Comparison of ENCODE assay signal across 10 cellular contexts in genomic region chr12:9943244-9943643, GRCh38. TPM values are rescaled to one million over a fixed set of nuclear protein-coding genes. Genes with fewer than 3 reads are reported as not detected.
A peak's percentile ranks its signal among the peaks of the same experiment; 100 is the strongest.
DNase-seq lines count a peak whose midpoint lies in the region; ATAC-seq lines count a peak whose summit lies in the region.
"Had no signal": no experiment of that assay in that cellular context is flagged by ENCODE, and none has a peak within 500 bp of the region (broad histone marks: within the 10 kb centered on the region; RNA-seq: fewer than 3 reads in every experiment).

No MANE protein-coding gene starts in this region.

- peaks cover 34% of the 10 kb centered on the region for H3K27me3 Mint-ChIP-seq in activated CD8-positive, alpha-beta memory T cell treated with anti-CD3 and anti-CD28 coated beads, Interleukin-2, amount 10 ng/mL, durations not matched to agents 7 days and 5 days
- H3K27me3 Mint-ChIP-seq in activated naive CD8-positive, alpha-beta T cell treated with anti-CD3 and anti-CD28 coated beads, Interleukin-2, amount 50 U/mL, for 24 hours: peaks cover 3% of the 10 kb centered on the region
- H3K27me3 Mint-ChIP-seq in stimulated activated naive B cell treated with anti-CD40 and anti-IgM and Interleukin-4, amounts not matched to agents 10 μg/mL and 1 μg/mL and 100 μg/mL, for 72 hours: peaks cover 0 to 8% of the 10 kb centered on the region in 2 donors

- H3K27ac Mint-ChIP-seq in activated CD8-positive, alpha-beta memory T cell treated with anti-CD3 and anti-CD28 coated beads, Interleukin-2, amount 10 ng/mL, durations not matched to agents 7 days and 5 days: no peak overlapping the region
- H3K27ac Mint-ChIP-seq in activated naive CD8-positive, alpha-beta T cell treated with anti-CD3 and anti-CD28 coated beads, Interleukin-2, amount 50 U/mL, for 24 hours: no peak overlapping the region
- no peak overlapping the region for H3K27ac Mint-ChIP-seq in stimulated activated naive B cell treated with anti-CD40 and anti-IgM and Interleukin-4, amounts not matched to agents 10 μg/mL and 1 μg/mL and 100 μg/mL, for 72 hours

- peak; percentile 55 for ATAC-seq in activated CD8-positive, alpha-beta memory T cell treated with anti-CD3 and anti-CD28 coated beads, Interleukin-2, amount 10 ng/mL, durations not matched to agents 7 days and 5 days
- ATAC-seq in activated naive CD8-positive, alpha-beta T cell treated with anti-CD3 and anti-CD28 coated beads, Interleukin-2, amount 50 U/mL, for 24 hours: peak; percentile 68
- ATAC-seq in stimulated activated naive B cell treated with anti-CD40 and anti-IgM and Interleukin-4, amounts not matched to agents 10 μg/mL and 1 μg/mL and 100 μg/mL, for 72 hours (replicated peaks): peak; percentile 65 to 77
- ATAC-seq in GM21723 (IDR thresholded peaks at IDR 0.05; ENCODE audit: unreplicated experiment): no peak
- ATAC-seq in GM18909 (IDR thresholded peaks at IDR 0.05; ENCODE audit: poor library complexity, unreplicated experiment): no peak

- H3K36me3 ChIP-seq in HAP-1 (replicated peaks): no peaks in the 10 kb centered on the region

- H3K9me3 Mint-ChIP-seq in activated CD8-positive, alpha-beta memory T cell treated with anti-CD3 and anti-CD28 coated beads, Interleukin-2, amount 10 ng/mL, durations not matched to agents 7 days and 5 days (ENCODE audit: low read depth): no peaks in the 10 kb centered on the region
- H3K9me3 Mint-ChIP-seq in activated naive CD8-positive, alpha-beta T cell treated with anti-CD3 and anti-CD28 coated beads, Interleukin-2, amount 50 U/mL, for 24 hours: no peaks in the 10 kb centered on the region
- H3K9me3 Mint-ChIP-seq in stimulated activated naive B cell treated with anti-CD40 and anti-IgM and Interleukin-4, amounts not matched to agents 10 μg/mL and 1 μg/mL and 100 μg/mL, for 72 hours: no peaks in the 10 kb centered on the region

- in situ Hi-C loops in HAP-1 (cut with MboI; ENCODE audit: low sequenced_read_pairs): no loop called here

- peak overlapping the region; percentile 53 for H3K4me3 Mint-ChIP-seq in activated CD8-positive, alpha-beta memory T cell treated with anti-CD3 and anti-CD28 coated beads, Interleukin-2, amount 10 ng/mL, durations not matched to agents 7 days and 5 days
- H3K4me3 Mint-ChIP-seq in activated naive CD8-positive, alpha-beta T cell treated with anti-CD3 and anti-CD28 coated beads, Interleukin-2, amount 50 U/mL, for 24 hours: peak overlapping the region; percentile 62
- peak overlapping the region; percentile 39 to 63 for H3K4me3 Mint-ChIP-seq in stimulated activated naive B cell treated with anti-CD40 and anti-IgM and Interleukin-4, amounts not matched to agents 10 μg/mL and 1 μg/mL and 100 μg/mL, for 72 hours

- no peaks in the 10 kb centered on the region for H3K9me3 ChIP-seq in HAP-1

- peaks cover 4% of the 10 kb centered on the region for H3K36me3 Mint-ChIP-seq in activated CD8-positive, alpha-beta memory T cell treated with anti-CD3 and anti-CD28 coated beads, Interleukin-2, amount 10 ng/mL, durations not matched to agents 7 days and 5 days
- no peaks in the 10 kb centered on the region for H3K36me3 Mint-ChIP-seq in activated naive CD8-positive, alpha-beta T cell treated with anti-CD3 and anti-CD28 coated beads, Interleukin-2, amount 50 U/mL, for 24 hours (ENCODE audit: low read depth)
- no peaks in the 10 kb centered on the region for H3K36me3 Mint-ChIP-seq in stimulated activated naive B cell treated with anti-CD40 and anti-IgM and Interleukin-4, amounts not matched to agents 10 μg/mL and 1 μg/mL and 100 μg/mL, for 72 hours

- no peaks in the 10 kb centered on the region for H3K4me1 ChIP-seq in HAP-1

- H3K4me3 ChIP-seq in HAP-1: no peak overlapping the region

- no peak for DNase-seq in activated CD8-positive, alpha-beta memory T cell treated with anti-CD3 and anti-CD28 coated beads, Interleukin-2, amount 10 ng/mL, durations not matched to agents 7 days and 5 days
- no peak for DNase-seq in activated CD8-positive, alpha-beta memory T cell treated with anti-CD3 and anti-CD28 coated beads for 24 hours
- peak; percentile 27 for DNase-seq in NCI-H510A treated with DMSO at 0.1 percent for 48 hours (lab: John Stamatoyannopoulos, UW)
- DNase-seq in activated naive CD8-positive, alpha-beta T cell treated with anti-CD3 and anti-CD28 coated beads, Interleukin-2, amount 50 U/mL, for 24 hours: peak; percentile 12
- DNase-seq in stimulated activated naive B cell treated with anti-CD40 and anti-IgM and Interleukin-4, amounts not matched to agents 10 μg/mL and 1 μg/mL and 100 μg/mL, for 72 hours: peak; percentile 13
- no peak for DNase-seq in HAP-1 (ENCODE audit: low spot score in 2 of 2)
- DNase-seq: NCI-H524 treated with DMSO at 0.1 percent for 48 hours had no signal

- CTCF ChIA-PET in activated CD8-positive, alpha-beta memory T cell treated with anti-CD3 and anti-CD28 coated beads, Interleukin-2, amount 10 ng/mL, durations not matched to agents 7 days and 5 days (lab: Charles Lee): interaction anchor here (0.8 to 4.2 kb wide), 3 partner anchors 17 to 129 kb away, joined by 3 to 26 read pairs (median 3); partner anchors contain the start of gene CLEC12B

- H3K4me1 Mint-ChIP-seq in activated CD8-positive, alpha-beta memory T cell treated with anti-CD3 and anti-CD28 coated beads, Interleukin-2, amount 10 ng/mL, durations not matched to agents 7 days and 5 days: peaks cover 23% of the 10 kb centered on the region
- H3K4me1 Mint-ChIP-seq in activated naive CD8-positive, alpha-beta T cell treated with anti-CD3 and anti-CD28 coated beads, Interleukin-2, amount 50 U/mL, for 24 hours: peaks cover 24% of the 10 kb centered on the region
- peaks cover 11 to 16% of the 10 kb centered on the region in 2 donors for H3K4me1 Mint-ChIP-seq in stimulated activated naive B cell treated with anti-CD40 and anti-IgM and Interleukin-4, amounts not matched to agents 10 μg/mL and 1 μg/mL and 100 μg/mL, for 72 hours

- no peaks in the 10 kb centered on the region for H3K27me3 ChIP-seq in HAP-1 (ENCODE audit: low read depth)

RNA-seq across cellular contexts. Expression of gene CLEC2A, which starts 11.1 kb away (rescaled TPM):
- not detected for total RNA-seq in activated CD8-positive, alpha-beta memory T cell treated with anti-CD3 and anti-CD28 coated beads, Interleukin-2, amount 10 ng/mL, durations not matched to agents 7 days and 5 days
- total RNA-seq: pulmonary artery endothelial cell had no signal

RNA-seq across cellular contexts. Expression of gene CLEC12A, which starts 28.0 kb away (rescaled TPM):
- 1 to 10 TPM in 1 of 2 experiments, under 1 TPM in 1; 0.40 to 1.6 TPM for total RNA-seq in activated CD8-positive, alpha-beta memory T cell treated with anti-CD3 and anti-CD28 coated beads, Interleukin-2, amount 10 ng/mL, durations not matched to agents 7 days and 5 days
- total RNA-seq: pulmonary artery endothelial cell had no signal

RNA-seq across cellular contexts. Expression of gene CLEC1B, which starts 55.7 kb away (rescaled TPM):
- total RNA-seq in activated CD8-positive, alpha-beta memory T cell treated with anti-CD3 and anti-CD28 coated beads, Interleukin-2, amount 10 ng/mL, durations not matched to agents 7 days and 5 days: not detected
- total RNA-seq: pulmonary artery endothelial cell had no signal

Comparison
In these comparisons a context has a peak if more than half of its experiments do, and no peak if none do; other contexts are left out.
1. ATAC-seq: peak in activated CD8-positive, alpha-beta memory T cell treated with anti-CD3 and anti-CD28 coated beads, Interleukin-2, amount 10 ng/mL, durations not matched to agents 7 days and 5 days (single experiment), activated naive CD8-positive, alpha-beta T cell treated with anti-CD3 and anti-CD28 coated beads, Interleukin-2, amount 50 U/mL, for 24 hours (single experiment) and stimulated activated naive B cell treated with anti-CD40 and anti-IgM and Interleukin-4, amounts not matched to agents 10 μg/mL and 1 μg/mL and 100 μg/mL, for 72 hours (2 of 2); none in GM21723 (single experiment) and GM18909 (single experiment).
2. DNase-seq: peak in NCI-H510A treated with DMSO at 0.1 percent for 48 hours (single experiment), activated naive CD8-positive, alpha-beta T cell treated with anti-CD3 and anti-CD28 coated beads, Interleukin-2, amount 50 U/mL, for 24 hours (single experiment) and stimulated activated naive B cell treated with anti-CD40 and anti-IgM and Interleukin-4, amounts not matched to agents 10 μg/mL and 1 μg/mL and 100 μg/mL, for 72 hours (single experiment); none in activated CD8-positive, alpha-beta memory T cell treated with anti-CD3 and anti-CD28 coated beads, Interleukin-2, amount 10 ng/mL, durations not matched to agents 7 days and 5 days (single experiment), activated CD8-positive, alpha-beta memory T cell treated with anti-CD3 and anti-CD28 coated beads for 24 hours (single experiment) and HAP-1 (0 of 2).
3. Peak in every context shown above with its lines, with median percentiles within 50 percentile points of each other: H3K4me3 Mint-ChIP-seq.